Comparison of ENCODE assay signal across 26 cellular contexts in genomic region chr6:56529594-56530191, GRCh38.
DNase-seq lines count a peak whose midpoint lies in the region; ATAC-seq, FAIRE-seq and TF ChIP-seq lines count a peak whose summit lies in the region.
"Had no signal": no experiment of that assay in that cellular context is flagged by ENCODE, and none has a peak within 500 bp of the region (broad histone marks: within the 10 kb centered on the region; RNA-seq: fewer than 3 reads in every experiment).

No MANE protein-coding gene starts in this region.

- peak overlapping the region; percentile 59 for H3K27ac ChIP-seq in left ventricle myocardium inferior (replicated peaks)
- H3K27ac ChIP-seq in right atrium auricular region = no peak overlapping the region
- H3K27ac ChIP-seq: A549; BLaER1 treated with 17β-estradiol and CSF1 and Interleukin-3, amounts not matched to agents 10 nM and 100 nM; neutrophil had no signal

- H3K9me3 Mint-ChIP-seq in nephron progenitor cell = no peaks in the 10 kb centered on the region
- H3K9me3 Mint-ChIP-seq: activated naive CD8-positive, alpha-beta T cell treated with anti-CD3 and anti-CD28 coated beads, Interleukin-2, amount 50 U/mL, for 24 hours; stimulated activated naive CD8-positive, alpha-beta T cell treated with anti-CD3 and anti-CD28 coated beads, Interleukin-15, Interleukin-2, amounts not matched to agents 100 ng/mL and 50 ng/mL, for 24 hours had no signal

- in situ Hi-C loops in G401 (cut with HindIII; ENCODE audit: low sequenced_read_pairs) = no loop called here

- peaks cover 77% of the 10 kb centered on the region for H3K36me3 ChIP-seq in left ventricle myocardium inferior
- peaks cover 68% of the 10 kb centered on the region for H3K36me3 ChIP-seq in right atrium auricular region
- H3K36me3 ChIP-seq: neutrophil had no signal

- H3K36me3 Mint-ChIP-seq in nephron progenitor cell (ENCODE audit: low read depth) = peaks cover 62% of the 10 kb centered on the region

- peaks cover 39% of the 10 kb centered on the region for H3K4me1 Mint-ChIP-seq in nephron progenitor cell
- H3K4me1 Mint-ChIP-seq: activated naive CD8-positive, alpha-beta T cell treated with anti-CD3 and anti-CD28 coated beads, Interleukin-2, amount 50 U/mL, for 24 hours had no signal

- no peak overlapping the region for H3K4me3 Mint-ChIP-seq in nephron progenitor cell
- H3K4me3 Mint-ChIP-seq: activated naive CD8-positive, alpha-beta T cell treated with anti-CD3 and anti-CD28 coated beads, Interleukin-2, amount 50 U/mL, for 24 hours; stimulated activated naive CD8-positive, alpha-beta T cell treated with anti-CD3 and anti-CD28 coated beads, Interleukin-15, Interleukin-2, amounts not matched to agents 100 ng/mL and 50 ng/mL, for 24 hours had no signal

- intact Hi-C loops in left ventricle myocardium inferior (cut with micrococcal nuclease) = no loop called here

- TF ChIP-seq CTCF in left ventricle myocardium inferior (IDR thresholded peaks at IDR 0.05; ENCODE audit: borderline replicate concordance) = no peak
- TF ChIP-seq CTCF in right atrium auricular region (IDR thresholded peaks at IDR 0.05) = no peak
- TF ChIP-seq CTCF in nephron progenitor cell (IDR thresholded peaks at IDR 0.05) = no peak

- H3K4me3 ChIP-seq in left ventricle myocardium inferior (no peak overlapping the region), right atrium auricular region (no peak overlapping the region)
- H3K4me3 ChIP-seq: A549; BLaER1 treated with 17β-estradiol and CSF1 and Interleukin-3, amounts not matched to agents 10 nM and 100 nM; HAP-1; mucosa of descending colon; upper lobe of left lung had no signal

- no peak for ATAC-seq in GM18873 (IDR thresholded peaks at IDR 0.05; ENCODE audit: low FRiP score, unreplicated experiment)
- ATAC-seq: A549; activated naive CD8-positive, alpha-beta T cell treated with anti-CD3 and anti-CD28 coated beads, Interleukin-2, amount 50 U/mL, for 24 hours; left colon; mucosa of descending colon had no signal

- H3K27me3 Mint-ChIP-seq in nephron progenitor cell (ENCODE audit: low read depth, poor library complexity) = no peaks in the 10 kb centered on the region
- H3K27me3 Mint-ChIP-seq: activated naive CD8-positive, alpha-beta T cell treated with anti-CD3 and anti-CD28 coated beads, Interleukin-2, amount 50 U/mL, for 24 hours had no signal

- H3K27me3 ChIP-seq in left ventricle myocardium inferior (ENCODE audit: low read depth) (no peaks in the 10 kb centered on the region), right atrium auricular region (no peaks in the 10 kb centered on the region)
- H3K27me3 ChIP-seq: BLaER1 treated with 17β-estradiol and CSF1 and Interleukin-3, amounts not matched to agents 10 nM and 100 nM; neutrophil; upper lobe of left lung had no signal

- H3K4me1 ChIP-seq in left ventricle myocardium inferior = peaks cover 79% of the 10 kb centered on the region
- peaks cover 0 to 30% of the 10 kb centered on the region in 2 donors for H3K4me1 ChIP-seq in right atrium auricular region
- H3K4me1 ChIP-seq: BLaER1 treated with 17β-estradiol and CSF1 and Interleukin-3, amounts not matched to agents 10 nM and 100 nM had no signal

- H3K9me3 ChIP-seq in left ventricle myocardium inferior (replicated peaks) (no peaks in the 10 kb centered on the region), right atrium auricular region (no peaks in the 10 kb centered on the region)
- H3K9me3 ChIP-seq: A549; BLaER1 treated with 17β-estradiol and CSF1 and Interleukin-3, amounts not matched to agents 10 nM and 100 nM; HAP-1; mucosa of descending colon; neutrophil; upper lobe of left lung had no signal

- peak overlapping the region; percentile 10 for H3K27ac Mint-ChIP-seq in nephron progenitor cell
- H3K27ac Mint-ChIP-seq: activated naive CD8-positive, alpha-beta T cell treated with anti-CD3 and anti-CD28 coated beads, Interleukin-2, amount 50 U/mL, for 24 hours; stimulated activated naive CD8-positive, alpha-beta T cell treated with anti-CD3 and anti-CD28 coated beads, Interleukin-15, Interleukin-2, amounts not matched to agents 100 ng/mL and 50 ng/mL, for 24 hours had no signal

- FAIRE-seq in colon (lab: Jason Lieb, UNC) = peak; percentile 5
- FAIRE-seq: A549 had no signal

- no peak for DNase-seq in left ventricle myocardium inferior
- no peak for DNase-seq in right atrium auricular region (ENCODE audit: low spot score)
- DNase-seq in nephron progenitor cell = no peak
- no peak for DNase-seq in G401 (ENCODE audit: low spot score)
- DNase-seq in NCI-H146 (lab: John Stamatoyannopoulos, UW) = no peak
- DNase-seq in occipital lobe (lab: John Stamatoyannopoulos, UW) = no peak
- DNase-seq: activated CD4-positive, alpha-beta T cell treated with anti-CD3 and anti-CD28 coated beads for 48 hours; activated naive CD8-positive, alpha-beta T cell treated with anti-CD3 and anti-CD28 coated beads, Interleukin-2, amount 50 U/mL, for 24 hours; dermis blood vessel endothelial cell; DMS 273 treated with DMSO at 0.1 percent for 48 hours; GF-D8; left colon; mucosa of descending colon; MV-4-11; NCI-H2029; NCI-H510A treated with DMSO at 0.1 percent for 48 hours; stimulated activated CD4-positive, alpha-beta T cell treated with anti-CD3 and anti-CD28 coated beads, Interleukin-2, amount 100 ng/mL, for 24 hours; SW 1271; upper lobe of left lung had no signal
